ENCODE assay signal across 26 cellular contexts in the genomic region with DNA sequence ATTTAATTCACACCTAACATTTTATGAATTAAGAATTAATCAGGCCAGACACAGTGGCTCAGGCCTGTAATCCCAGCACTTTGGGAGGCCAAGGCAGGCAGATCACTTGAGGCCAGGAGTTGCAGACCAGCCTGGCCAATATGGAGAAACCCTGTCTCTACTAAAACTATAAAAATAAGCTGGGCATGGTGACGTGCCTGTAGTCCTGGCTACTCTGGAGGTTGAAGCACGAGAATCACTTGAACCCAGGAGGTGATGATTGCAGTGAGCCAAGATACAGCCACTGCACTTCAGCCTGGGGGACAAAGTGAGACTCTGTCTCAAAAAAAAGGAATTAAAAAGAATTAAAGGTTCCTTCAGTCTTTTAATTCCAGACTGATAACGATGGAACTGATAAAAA.
"Had no signal": no experiment of that assay in that cellular context is flagged by ENCODE, and none has a peak within 500 bp of the region (broad histone marks: within the 10 kb centered on the region; RNA-seq: fewer than 3 reads in every experiment).

No MANE protein-coding gene starts in this region.

- DNase-seq: colonic mucosa; effector CD8-positive, alpha-beta T cell; endodermal cell; foreskin fibroblast; gastrocnemius medialis; left colon; mucosa of descending colon; naive B cell; nephron progenitor cell; nucleus accumbens; pancreas; retina; stimulated activated CD4-positive, alpha-beta T cell treated with anti-CD3 and anti-CD28 coated beads, Interleukin-12 subunit alpha, Interleukin-12 subunit beta, amount 100 ng/mL, for 4 hours; stimulated activated CD4-positive, alpha-beta T cell treated with anti-CD3 and anti-CD28 coated beads, Interleukin-1b, Interleukin-23, amount 100 ng/mL, for 48 hours; stimulated activated CD4-positive, alpha-beta T cell treated with anti-CD3 and anti-CD28 coated beads, Interleukin-4, amount 100 ng/mL, for 1 hour; stimulated activated naive CD4-positive, alpha-beta T cell; stimulated activated naive CD8-positive, alpha-beta T cell treated with anti-CD3 and anti-CD28 coated beads, Interleukin-15, amount 100 ng/mL, for 72 hours; transverse colon had no signal

- H3K27ac ChIP-seq: colonic mucosa, epithelial cell of prostate, hepatocyte, pancreas, suprapubic skin, transverse colon, vagina had no signal

- H3K36me3 ChIP-seq: colonic mucosa, gastrocnemius medialis, pancreas, transverse colon had no signal

- H3K9me3 ChIP-seq: colonic mucosa, gastrocnemius medialis, mucosa of descending colon, pancreas, suprapubic skin, transverse colon, vagina had no signal

- ATAC-seq: esophagus mucosa; gastrocnemius medialis; left colon; mucosa of descending colon; pancreas; sciatic nerve; stimulated activated naive CD8-positive, alpha-beta T cell treated with anti-CD3 and anti-CD28 coated beads, Interleukin-15, amount 100 ng/mL, for 72 hours had no signal

- H3K4me3 ChIP-seq: colonic mucosa, gastrocnemius medialis, hepatocyte, lung, mucosa of descending colon, pancreas, smooth muscle cell, suprapubic skin, transverse colon, vagina had no signal

- H3K27me3 ChIP-seq: colonic mucosa, gastrocnemius medialis, hepatocyte, pancreas, suprapubic skin, transverse colon, vagina had no signal
